10 cellular contexts compared by ENCODE assay signal in genomic region chr18:77098554-77099174, GRCh38. TPM values are rescaled to one million over a fixed set of nuclear protein-coding genes. Genes with fewer than 3 reads are reported as not detected.
DNase-seq lines count a peak whose midpoint lies in the region; ATAC-seq and TF ChIP-seq lines count a peak whose summit lies in the region.
"Had no signal": no experiment of that assay in that cellular context is flagged by ENCODE, and none has a peak within 500 bp of the region (broad histone marks: within the 10 kb centered on the region; RNA-seq: fewer than 3 reads in every experiment).

No MANE protein-coding gene starts in this region.

- no peak for TF ChIP-seq POLR2A in erythroblast (IDR thresholded peaks at IDR 0.05; ENCODE audit: low read length)

- H3K4me2 ChIP-seq in BLaER1 = peak overlapping the region; percentile 85
- H3K4me2 ChIP-seq in mammary epithelial cell (ENCODE audit: insufficient read depth, low read depth, low read length) = peak overlapping the region; percentile 37

- H4K20me1 ChIP-seq in BLaER1 = peaks cover 99% of the 10 kb centered on the region
- no peaks in the 10 kb centered on the region for H4K20me1 ChIP-seq in mammary epithelial cell (ENCODE audit: insufficient read depth, low read length)

- peak overlapping the region; percentile 73 to 99 (median 96) for H3K27ac Mint-ChIP-seq in naive thymus-derived CD8-positive, alpha-beta T cell

- H3K9me3 Mint-ChIP-seq in naive thymus-derived CD8-positive, alpha-beta T cell = no peaks in the 10 kb centered on the region

- peaks cover 0 to 41% (median 29%) of the 10 kb centered on the region in 3 donors for H3K36me3 Mint-ChIP-seq in naive thymus-derived CD8-positive, alpha-beta T cell

- H3K27me3 Mint-ChIP-seq in naive thymus-derived CD8-positive, alpha-beta T cell = no peaks in the 10 kb centered on the region

- peaks cover 79% of the 10 kb centered on the region for H3K36me3 ChIP-seq in BLaER1
- H3K36me3 ChIP-seq in HEK293 (ENCODE audit: control insufficient read depth in 2 of 2, insufficient read depth in 1 of 2, low read length in 2 of 2) = peaks cover 0 to 6% of the 10 kb centered on the region in 2 experiments; a peak in 2 of 3 replicates
- H3K36me3 ChIP-seq in mammary epithelial cell (ENCODE audit: insufficient read depth, low read length) = no peaks in the 10 kb centered on the region
- H3K36me3 ChIP-seq: ascending aorta had no signal

- H3K27me3 ChIP-seq in BLaER1 = no peaks in the 10 kb centered on the region
- no peaks in the 10 kb centered on the region for H3K27me3 ChIP-seq in mammary epithelial cell (ENCODE audit: insufficient read depth, low read length)
- H3K27me3 ChIP-seq: ascending aorta had no signal

- H3K4me1 ChIP-seq in BLaER1 (peaks cover 95% of the 10 kb centered on the region), HEK293 (ENCODE audit: control insufficient read depth, insufficient read depth, low read length) (peaks cover 27% of the 10 kb centered on the region), mammary epithelial cell (ENCODE audit: insufficient read depth, low read length) (peaks cover 46% of the 10 kb centered on the region)

- intact Hi-C loops in mammary epithelial cell (cut with micrococcal nuclease) = loop anchor here (1.0 kb wide), 1 partner anchor 9 kb away; no protein-coding TSS in a partner anchor

- no peaks in the 10 kb centered on the region for H3K9me3 ChIP-seq in BLaER1
- no peaks in the 10 kb centered on the region; the same call in 1 of the 2 replicates for H3K9me3 ChIP-seq in HEK293 (ENCODE audit: control insufficient read depth, insufficient read depth, low read depth, low read length)
- H3K9me3 ChIP-seq in mammary epithelial cell (replicated peaks; ENCODE audit: insufficient read depth, low read length) = no peaks in the 10 kb centered on the region
- H3K9me3 ChIP-seq: ascending aorta had no signal

- peaks cover 29% of the 10 kb centered on the region for H3K79me2 ChIP-seq in mammary epithelial cell (ENCODE audit: insufficient read depth, low read length)

- BruUV-seq in mammary epithelial cell (replicated peaks; lab: Mats Ljungman, UMichigan) = no TSS peak

- ATAC-seq in naive thymus-derived CD8-positive, alpha-beta T cell = no peak
- no peak for ATAC-seq in GM19463 (IDR thresholded peaks at IDR 0.05; ENCODE audit: unreplicated experiment)

- H3K4me3 Mint-ChIP-seq in naive thymus-derived CD8-positive, alpha-beta T cell = peak overlapping the region in 8 of 10 donors; percentile 15 to 85 (median 76)

- H2AFZ ChIP-seq in mammary epithelial cell (ENCODE audit: low read depth, low read length) = no peak overlapping the region

- CTCF ChIA-PET in HEK293 (lab: Yijun Ruan, JAX) = no interaction called here
- CTCF ChIA-PET in mammary epithelial cell (lab: Charles Lee; ENCODE audit: low non-redundant PET) = no interaction called here

- in situ Hi-C loops in mammary epithelial cell (cut with MboI; ENCODE audit: low sequenced_read_pairs in 2 of 2) = no loop called here

- H3K27ac ChIP-seq in BLaER1 (no peak overlapping the region), HEK293 (ENCODE audit: extremely low read depth, low read depth, low read length) (no peak overlapping the region), mammary epithelial cell (ENCODE audit: insufficient read depth, low read depth, low read length) (no peak overlapping the region)

- dilution Hi-C loops in mammary epithelial cell (cut with HindIII; ENCODE audit: low sequenced_read_pairs) = no loop called here

- TF ChIP-seq CTCF in HEK293 (tag by site-specific recombination; IDR thresholded peaks at IDR 0.05) = no peak
- TF ChIP-seq CTCF in mammary epithelial cell (conservative IDR thresholded peaks at IDR 0.05 in 1 of 2, IDR thresholded peaks at IDR 0.05 in 1 of 2; ENCODE audit: extremely low read depth in 1 of 2, insufficient read depth in 1 of 2, low read depth in 1 of 2, low read length in 2 of 2) = no peak

- POLR2A ChIA-PET in HEK293 (lab: Yijun Ruan, JAX) = no interaction called here
- POLR2A ChIA-PET in naive thymus-derived CD8-positive, alpha-beta T cell (lab: Charles Lee) = interaction anchor here (0.8 to 1.3 kb wide), 5 partner anchors 10 to 33 kb away, joined by 3 to 5 read pairs (median 3); no protein-coding TSS in a partner anchor

- DNase-seq in mammary epithelial cell = peak; percentile 23
- DNase-seq in naive thymus-derived CD8-positive, alpha-beta T cell = no peak
- no peak for DNase-seq in activated gamma-delta T cell (lab: John Stamatoyannopoulos, UW)
- DNase-seq in Ammon's horn (ENCODE audit: low spot score) = no peak
- no peak for DNase-seq in erythroblast (lab: John Stamatoyannopoulos, UW)
- DNase-seq: SIG-M5 had no signal

- 36% methylated on average over 13 of the region's 16 CpGs for WGBS in mammary epithelial cell (ENCODE audit: low coverage, missing lambda C conversion rate)

- H3K4me3 ChIP-seq in BLaER1 = no peak overlapping the region
- no peak overlapping the region for H3K4me3 ChIP-seq in HEK293 (ENCODE audit: low read depth, low read length)
- no peak overlapping the region for H3K4me3 ChIP-seq in mammary epithelial cell (replicated peaks in 1 of 3; ENCODE audit: insufficient read depth in 1 of 3, low read depth in 2 of 3, low read length in 3 of 3)

- H3K9ac ChIP-seq in BLaER1 (no peak overlapping the region), mammary epithelial cell (ENCODE audit: insufficient read depth, low read length) (no peak overlapping the region)

- peaks cover 36 to 94% (median 81%) of the 10 kb centered on the region in 4 donors for H3K4me1 Mint-ChIP-seq in naive thymus-derived CD8-positive, alpha-beta T cell

TF ChIP-seq in HEK293, 187 proteins besides CTCF, POLR2A, EP300 and RAD21 (continues in another document):
- TF ChIP-seq ZNF155 (tag by site-specific recombination; IDR thresholded peaks at IDR 0.05) = no peak
- no peak for TF ChIP-seq TSHZ1 (tag by site-specific recombination; IDR thresholded peaks at IDR 0.05; ENCODE audit: borderline replicate concordance)
- TF ChIP-seq ZNF600 (tag by site-specific recombination; IDR thresholded peaks at IDR 0.05) = peak; percentile 47
- TF ChIP-seq GLIS2 (tag by site-specific recombination; IDR thresholded peaks at IDR 0.05) = no peak
- TF ChIP-seq MEIS1 (CRISPR knock-in tag; IDR thresholded peaks at IDR 0.05; ENCODE audit: borderline replicate concordance) = no peak
- TF ChIP-seq ZSCAN23 (tag by site-specific recombination; IDR thresholded peaks at IDR 0.05) = no peak
- no peak for TF ChIP-seq PRDM1 (tag by site-specific recombination; IDR thresholded peaks at IDR 0.05)
- no peak for TF ChIP-seq KLF10 (tag by site-specific recombination; IDR thresholded peaks at IDR 0.05)
- TF ChIP-seq EGR2 (tag by site-specific recombination; IDR thresholded peaks at IDR 0.05; ENCODE audit: low read depth) = peak; percentile 45; the same call in 1 of the 2 replicates
- no peak for TF ChIP-seq FEZF1 (tag by site-specific recombination; IDR thresholded peaks at IDR 0.05)

RNA-seq across cellular contexts. Expression of gene MBP, which starts 33.9 kb away (rescaled TPM):
- 10 to 100 TPM; 30.7 to 43.3 TPM for total RNA-seq in mammary epithelial cell
- 17.2 TPM for polyA plus RNA-seq in mammary epithelial cell
- 45.9 TPM for polyA minus RNA-seq in mammary epithelial cell
- total RNA-seq in naive thymus-derived CD8-positive, alpha-beta T cell = 100 to 1,000 TPM in 1 of 2 experiments, 10 to 100 TPM in 1; 99.9 to 108 TPM
- 100 to 1,000 TPM in 2 of 3 donors, 10 to 100 TPM in 1; 89.2 to 148 (median 105) TPM for polyA plus RNA-seq in naive thymus-derived CD8-positive, alpha-beta T cell
